ENCODE assay signal across 11 cellular contexts in the genomic region with DNA sequence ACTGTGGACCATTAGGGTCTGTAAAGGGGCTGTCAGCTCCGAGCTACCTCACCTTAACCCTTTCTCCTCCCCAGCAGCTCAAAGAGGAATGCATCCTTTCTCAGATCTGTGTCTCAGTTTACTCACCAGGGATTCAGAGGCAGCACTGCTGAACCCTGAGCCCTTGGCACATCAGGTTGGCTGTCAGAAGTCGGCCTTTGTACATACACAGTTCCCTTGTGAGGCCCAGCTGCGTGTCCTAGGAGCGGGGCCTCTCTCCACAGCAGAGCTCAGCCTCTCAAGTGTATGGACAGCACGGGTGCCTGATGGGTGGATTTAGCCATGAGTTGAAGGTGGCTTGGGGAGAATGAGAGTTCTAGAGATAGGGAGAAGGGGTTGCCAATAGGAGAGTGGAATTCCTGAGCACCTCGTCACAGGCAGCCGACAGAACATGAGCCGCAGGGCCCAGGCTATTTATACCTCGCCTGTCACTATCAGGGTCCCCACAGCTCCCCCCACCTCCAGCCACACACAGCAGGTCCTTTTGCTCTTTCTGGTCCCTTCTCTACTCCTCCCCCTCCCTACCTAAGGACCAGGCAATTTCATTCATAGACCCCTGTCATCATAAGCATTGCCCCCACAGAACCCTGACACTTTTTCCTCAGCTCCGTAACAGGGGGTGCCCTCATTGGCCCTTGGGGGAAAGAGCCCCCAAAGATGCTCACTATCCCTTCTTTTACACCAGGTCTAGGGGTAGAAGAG. TPM values are rescaled to one million over a fixed set of nuclear protein-coding genes. Genes with fewer than 3 reads are reported as not detected.
DNase-seq lines count a peak whose midpoint lies in the region; ATAC-seq and TF ChIP-seq lines count a peak whose summit lies in the region.
"Had no signal": no experiment of that assay in that cellular context is flagged by ENCODE, and none has a peak within 500 bp of the region (broad histone marks: within the 10 kb centered on the region; RNA-seq: fewer than 3 reads in every experiment).

No MANE protein-coding gene starts in this region.

- H3K9me3 ChIP-seq in GM23248 (ENCODE audit: low read depth) (no peaks in the 10 kb centered on the region), heart right ventricle (no peaks in the 10 kb centered on the region), sigmoid colon (no peaks in the 10 kb centered on the region), upper lobe of right lung (no peaks in the 10 kb centered on the region)
- H3K9me3 ChIP-seq: body of pancreas had no signal

- H3K9me3 Mint-ChIP-seq in activated naive CD4-positive, alpha-beta T cell treated with anti-CD3 and anti-CD28 coated beads for 36 hours = no peaks in the 10 kb centered on the region

- peak; percentile 87 for DNase-seq in GM23248
- peak; percentile 85 for DNase-seq in amniotic epithelial cell (ENCODE audit: low read depth)
- peak; percentile 62 to 79 for DNase-seq in heart right ventricle
- DNase-seq in sigmoid colon = peak; percentile 86
- no peak for DNase-seq in NCI-H187 treated with DMSO at 0.1 percent for 48 hours (lab: John Stamatoyannopoulos, UW)
- no peak for DNase-seq in activated naive CD4-positive, alpha-beta T cell treated with anti-CD3 and anti-CD28 coated beads for 36 hours
- no peak for DNase-seq in upper lobe of right lung
- DNase-seq in SIG-M5 treated with dmso at 0.1 percent for 504 hours (lab: John Stamatoyannopoulos, UW; ENCODE audit: unreplicated experiment) = no peak
- DNase-seq: activated CD4-positive, alpha-beta T cell treated with anti-CD3 and anti-CD28 coated beads for 48 hours; body of pancreas; MM.1S had no signal

- H3K4me1 ChIP-seq in GM23248 (ENCODE audit: insufficient read depth) (peaks cover 29% of the 10 kb centered on the region), heart right ventricle (peaks cover 16 to 55% (median 38%) of the 10 kb centered on the region in 9 donors), sigmoid colon (peaks cover 2 to 55% (median 44%) of the 10 kb centered on the region in 4 donors), upper lobe of right lung (peaks cover 22% of the 10 kb centered on the region)

- H3K27me3 ChIP-seq in GM23248 (replicated peaks; ENCODE audit: insufficient read depth) = no peaks in the 10 kb centered on the region
- H3K27me3 ChIP-seq in heart right ventricle = peaks cover 0 to 44% (median 0%) of the 10 kb centered on the region in 7 donors
- no peaks in the 10 kb centered on the region for H3K27me3 ChIP-seq in sigmoid colon
- H3K27me3 ChIP-seq in upper lobe of right lung = peaks cover 39% of the 10 kb centered on the region

- no peak for TF ChIP-seq CTCF in heart right ventricle (IDR thresholded peaks at IDR 0.05)
- no peak for TF ChIP-seq CTCF in sigmoid colon (IDR thresholded peaks at IDR 0.05)
- TF ChIP-seq CTCF in upper lobe of right lung (IDR thresholded peaks at IDR 0.05) = no peak

- peak overlapping the region; percentile 49 for H3K4me2 ChIP-seq in GM23248 (ENCODE audit: unreplicated experiment)

- TF ChIP-seq POLR2A in sigmoid colon (IDR thresholded peaks at IDR 0.05) = no peak

- H4K20me1 ChIP-seq in GM23248 (ENCODE audit: insufficient read depth) = no peaks in the 10 kb centered on the region

- peak in 1 of 4 donors; percentile 81 for TF ChIP-seq EP300 in sigmoid colon (IDR thresholded peaks at IDR 0.05)

- H3K27ac Mint-ChIP-seq in activated naive CD4-positive, alpha-beta T cell treated with anti-CD3 and anti-CD28 coated beads for 36 hours = no peak overlapping the region

- H3K27me3 Mint-ChIP-seq in activated naive CD4-positive, alpha-beta T cell treated with anti-CD3 and anti-CD28 coated beads for 36 hours (ENCODE audit: low read depth) = peaks cover 41% of the 10 kb centered on the region

- H3K4me1 Mint-ChIP-seq in activated naive CD4-positive, alpha-beta T cell treated with anti-CD3 and anti-CD28 coated beads for 36 hours (ENCODE audit: low read depth) = peaks cover 17% of the 10 kb centered on the region

- H3K4me3 ChIP-seq in GM23248 = 0 out of 2 replicates have a peak overlapping the region, but pooled peaks have one; percentile 4
- peak overlapping the region in 6 of 10 donors; percentile 9 to 40 (median 35) for H3K4me3 ChIP-seq in heart right ventricle
- H3K4me3 ChIP-seq in sigmoid colon = no peak overlapping the region
- no peak overlapping the region for H3K4me3 ChIP-seq in upper lobe of right lung
- H3K4me3 ChIP-seq: body of pancreas had no signal

- H3K36me3 ChIP-seq in GM23248 (ENCODE audit: low read depth) (no peaks in the 10 kb centered on the region), heart right ventricle (peaks cover 0 to 14% (median 0%) of the 10 kb centered on the region in 9 donors), sigmoid colon (no peaks in the 10 kb centered on the region), upper lobe of right lung (no peaks in the 10 kb centered on the region)

- H3K27ac ChIP-seq in GM23248 (peak overlapping the region; percentile 91), heart right ventricle (peak overlapping the region; percentile 86 to 99 (median 96)), sigmoid colon (peak overlapping the region; percentile 95 to 99 (median 98)), upper lobe of right lung (no peak overlapping the region)
- H3K27ac ChIP-seq: body of pancreas had no signal

- no peak overlapping the region for H2AFZ ChIP-seq in GM23248

- no peaks in the 10 kb centered on the region for H3K9me2 ChIP-seq in GM23248 (ENCODE audit: insufficient read depth)

- WGBS in GM23248 (ENCODE audit: low coverage in 1 of 2, low lambda C conversion rate in 2 of 2, missing lambda C conversion rate in 2 of 2), 2 experiments = 34 to 36% methylated on average over 10 of the region's 10 CpGs
- WGBS in heart right ventricle, 2 donors = 40 to 61% methylated on average over 10 of the region's 10 CpGs
- 81 to 84% methylated on average over 10 of the region's 10 CpGs for WGBS in sigmoid colon, 2 donors

- H3K36me3 Mint-ChIP-seq in activated naive CD4-positive, alpha-beta T cell treated with anti-CD3 and anti-CD28 coated beads for 36 hours (ENCODE audit: low read depth) = no peaks in the 10 kb centered on the region

- no peak overlapping the region for H3K4me3 Mint-ChIP-seq in activated naive CD4-positive, alpha-beta T cell treated with anti-CD3 and anti-CD28 coated beads for 36 hours

- CTCF ChIA-PET in activated naive CD4-positive, alpha-beta T cell treated with anti-CD3 and anti-CD28 coated beads for 36 hours (lab: Charles Lee) = interaction anchor here (1.4 kb wide), 1 partner anchor 14 kb away, joined by 3 read pairs; no protein-coding TSS in a partner anchor

- ATAC-seq in heart right ventricle (peak; percentile 10 to 56 (median 50)), upper lobe of right lung (no peak)
- ATAC-seq: body of pancreas had no signal

- in situ Hi-C loops in GM23248 (cut with MboI) = no loop called here

- peaks cover 29% of the 10 kb centered on the region for H3K79me2 ChIP-seq in GM23248 (ENCODE audit: insufficient read depth)

- intact Hi-C loops in heart right ventricle (cut with DNase I) = loop anchor here in 5 of 10 donors (5.0 to 10.0 kb wide), 3 partner anchors 36 to 76 kb away; a partner anchor contains a TSS
- intact Hi-C loops in sigmoid colon (cut with DNase I) = no loop called here
- intact Hi-C loops in activated naive CD4-positive, alpha-beta T cell treated with anti-CD3 and anti-CD28 coated beads for 36 hours (cut with micrococcal nuclease) = no loop called here
- intact Hi-C loops in upper lobe of right lung (cut with DNase I) = no loop called here

- peak overlapping the region; percentile 67 for H3K9ac ChIP-seq in GM23248

- peaks cover 32% of the 10 kb centered on the region for H3F3A ChIP-seq in GM23248 (ENCODE audit: insufficient read depth)

RNA-seq across cellular contexts. Expression of a gene that starts 2.1 kb away (rescaled TPM):
- 304 and 353 TPM in 2 replicates for total RNA-seq in GM23248 (2014; rRNA removed; shearing (Covaris generic))
- polyA plus RNA-seq in GM23248 (2016; fragmentation: Nextera tagmentation; extraction: Ambion mirVana) (74.0 and 75.1 TPM in 2 replicates), heart right ventricle (1,000 to 10,000 TPM in 1 of 2 donors, 100 to 1,000 TPM in 1; 223 to 1,054 TPM), sigmoid colon (10 to 100 TPM in 1 of 3 donors, 1 to 10 TPM in 1, under 1 TPM in 1; 0.69 to 12.6 (median 5.4) TPM)
- total RNA-seq in heart right ventricle (1,000 to 10,000 TPM in 6 of 10 donors, 100 to 1,000 TPM in 4; 364 to 2,445 (median 1,303) TPM), sigmoid colon (100 to 1,000 TPM in 3 of 4 donors, 10 to 100 TPM in 1; 95.3 to 489 (median 242) TPM), upper lobe of right lung (7.7 TPM)
- total RNA-seq in activated naive CD4-positive, alpha-beta T cell treated with anti-CD3 and anti-CD28 coated beads for 36 hours = under 1 TPM; 0.02 to 0.05 TPM

RNA-seq across cellular contexts. Expression of a gene that starts 34.5 kb away (rescaled TPM):
- 96.5 and 124 TPM in 2 replicates for total RNA-seq in GM23248 (2014; rRNA removed; shearing (Covaris generic))
- 243 and 264 TPM in 2 replicates for polyA plus RNA-seq in GM23248 (2016; fragmentation: Nextera tagmentation; extraction: Ambion mirVana)
- total RNA-seq in heart right ventricle = 100 to 1,000 TPM in 9 of 10 donors, 10 to 100 TPM in 1; 96.7 to 168 (median 124) TPM
- 100 to 1,000 TPM; 153 to 189 TPM for polyA plus RNA-seq in heart right ventricle
- 100 to 1,000 TPM in 3 of 4 donors, 10 to 100 TPM in 1; 96.7 to 138 (median 131) TPM for total RNA-seq in sigmoid colon
- polyA plus RNA-seq in sigmoid colon = 100 to 1,000 TPM; 148 to 214 (median 183) TPM
- total RNA-seq in activated naive CD4-positive, alpha-beta T cell treated with anti-CD3 and anti-CD28 coated beads for 36 hours = 100 to 1,000 TPM; 129 to 142 TPM
- 180 TPM for total RNA-seq in upper lobe of right lung

RNA-seq across cellular contexts. Expression of a gene that starts 36.4 kb away (rescaled TPM):
- total RNA-seq in GM23248 (2014; rRNA removed; shearing (Covaris generic)) = 3.1 and 3.8 TPM in 2 replicates
- polyA plus RNA-seq in GM23248 (2016; fragmentation: Nextera tagmentation; extraction: Ambion mirVana) (2.8 and 3.9 TPM in 2 replicates), heart right ventricle (10 to 100 TPM in 1 of 2 donors, 1 to 10 TPM in 1; 4.6 to 13.5 TPM), sigmoid colon (1 to 10 TPM in 2 of 3 donors, not detected in 1; 2.4 to 2.8 TPM)
- total RNA-seq in heart right ventricle (10 to 100 TPM in 4 of 10 donors, 1 to 10 TPM in 6; 1.8 to 14.4 (median 8.0) TPM), sigmoid colon (10 to 100 TPM; 19.9 to 53.7 (median 23.7) TPM), upper lobe of right lung (3.1 TPM)
- total RNA-seq in activated naive CD4-positive, alpha-beta T cell treated with anti-CD3 and anti-CD28 coated beads for 36 hours = 1 to 10 TPM; 4.2 to 5.9 TPM

RNA-seq across cellular contexts. Expression of a gene that starts 52.5 kb away (rescaled TPM):
- total RNA-seq in GM23248 (2014; rRNA removed; shearing (Covaris generic)) = not detected in 2 replicates
- polyA plus RNA-seq in GM23248 (2016; fragmentation: Nextera tagmentation; extraction: Ambion mirVana) (2.2 and 2.6 TPM in 2 replicates), heart right ventricle (not detected), sigmoid colon (not detected)
- total RNA-seq in heart right ventricle (not detected), sigmoid colon (not detected), upper lobe of right lung (not detected)
- total RNA-seq in activated naive CD4-positive, alpha-beta T cell treated with anti-CD3 and anti-CD28 coated beads for 36 hours = not detected
- total RNA-seq: body of pancreas had no signal

Comparison
In these comparisons a context has a peak if more than half of its experiments do, and no peak if none do; other contexts are left out.
1. DNase-seq: peak in GM23248 (single experiment), amniotic epithelial cell (single experiment), heart right ventricle (2 of 2) and sigmoid colon (single experiment); none in NCI-H187 treated with DMSO at 0.1 percent for 48 hours (single experiment), activated naive CD4-positive, alpha-beta T cell treated with anti-CD3 and anti-CD28 coated beads for 36 hours (single experiment), upper lobe of right lung (single experiment) and SIG-M5 treated with dmso at 0.1 percent for 504 hours (single experiment).
2. H3K4me3 ChIP-seq: peak in GM23248 (single experiment) and heart right ventricle (6 of 10); none in sigmoid colon (0 of 4) and upper lobe of right lung (single experiment).
3. RNA of a gene that starts 2.1 kb away (total RNA-seq): 364 to 2,445 TPM in heart right ventricle, 304 to 353 TPM in GM23248 and 95.3 to 489 TPM in sigmoid colon; 7.7 TPM in upper lobe of right lung (single experiment) and 0.02 to 0.05 TPM in activated naive CD4-positive, alpha-beta T cell treated with anti-CD3 and anti-CD28 coated beads for 36 hours; every median in the first group is over 10 times any median in the second.